ENCODE assay signal across 8 cellular contexts in the genomic region with DNA sequence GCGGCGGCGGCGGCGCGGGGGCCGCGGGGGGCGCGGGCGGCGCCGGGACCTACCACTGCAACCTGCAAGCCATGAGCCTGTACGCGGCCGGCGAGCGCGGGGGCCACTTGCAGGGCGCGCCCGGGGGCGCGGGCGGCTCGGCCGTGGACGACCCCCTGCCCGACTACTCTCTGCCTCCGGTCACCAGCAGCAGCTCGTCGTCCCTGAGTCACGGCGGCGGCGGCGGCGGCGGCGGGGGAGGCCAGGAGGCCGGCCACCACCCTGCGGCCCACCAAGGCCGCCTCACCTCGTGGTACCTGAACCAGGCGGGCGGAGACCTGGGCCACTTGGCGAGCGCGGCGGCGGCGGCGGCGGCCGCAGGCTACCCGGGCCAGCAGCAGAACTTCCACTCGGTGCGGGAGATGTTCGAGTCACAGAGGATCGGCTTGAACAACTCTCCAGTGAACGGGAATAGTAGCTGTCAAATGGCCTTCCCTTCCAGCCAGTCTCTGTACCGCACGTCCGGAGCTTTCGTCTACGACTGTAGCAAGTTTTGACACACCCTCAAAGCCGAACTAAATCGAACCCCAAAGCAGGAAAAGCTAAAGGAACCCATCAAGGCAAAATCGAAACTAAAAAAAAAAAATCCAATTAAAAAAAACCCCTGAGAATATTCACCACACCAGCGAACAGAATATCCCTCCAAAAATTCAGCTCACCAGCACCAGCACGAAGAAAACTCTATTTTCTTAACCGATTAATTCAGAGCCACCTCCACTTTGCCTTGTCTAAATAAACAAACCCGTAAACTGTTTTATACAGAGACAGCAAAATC.
DNase-seq lines count a peak whose midpoint lies in the region; ATAC-seq and TF ChIP-seq lines count a peak whose summit lies in the region.

No MANE protein-coding gene starts in this region.

- DNase-seq in ELR (ENCODE audit: low read depth), result peak; percentile 66
- DNase-seq in NB4 (ENCODE audit: low read depth), result peak; percentile 67
- peak; percentile 33 for DNase-seq in central memory CD4-positive, alpha-beta T cell
- DNase-seq in cerebellar cortex (ENCODE audit: low spot score), result no peak
- no peak for DNase-seq in NCI-H1694 treated with DMSO at 0.1 percent for 48 hours (lab: John Stamatoyannopoulos, UW)

- peaks cover 15 to 16% of the 10 kb centered on the region in 2 donors for H3K4me1 ChIP-seq in mucosa of rectum (ENCODE audit: control insufficient read depth in 2 of 2, insufficient read depth in 2 of 2, low read length in 2 of 2)

- peak overlapping the region in 1 of 2 donors; percentile 47 for H3K9ac ChIP-seq in mucosa of rectum (ENCODE audit: low read depth in 1 of 2, low read length in 2 of 2)

- peaks cover 47 to 71% of the 10 kb centered on the region in 2 donors for H3K27me3 ChIP-seq in mucosa of rectum (ENCODE audit: control insufficient read depth in 2 of 2, insufficient read depth in 2 of 2, low read length in 2 of 2)

- ATAC-seq in GM18868 (IDR thresholded peaks at IDR 0.05; ENCODE audit: unreplicated experiment), result no peak
- ATAC-seq in GM19023 (IDR thresholded peaks at IDR 0.05; ENCODE audit: unreplicated experiment), result no peak

- no peak for TF ChIP-seq CTCF in NB4 (IDR thresholded peaks at IDR 0.05; ENCODE audit: low read depth, low read length)

- H3K4me3 ChIP-seq in NB4 (ENCODE audit: low read depth, low read length) (peak overlapping the region; percentile 71), mucosa of rectum (ENCODE audit: low read length in 2 of 2) (peak overlapping the region; percentile 64 to 70)

- no peak overlapping the region for H3K27ac ChIP-seq in mucosa of rectum (ENCODE audit: low read depth in 2 of 2, low read length in 2 of 2)

- H3K36me3 ChIP-seq in mucosa of rectum (ENCODE audit: control insufficient read depth in 2 of 2, insufficient read depth in 2 of 2, low read length in 2 of 2), result no peaks in the 10 kb centered on the region

- H3K9me3 ChIP-seq in mucosa of rectum (ENCODE audit: control insufficient read depth in 2 of 2, low read length in 2 of 2), result no peaks in the 10 kb centered on the region

- TF ChIP-seq POLR2A in NB4 (IDR thresholded peaks at IDR 0.05; ENCODE audit: extremely low read depth, insufficient read length), result no peak

Comparison
In these comparisons a context has a peak if more than half of its experiments do, and no peak if none do; other contexts are left out.
1. DNase-seq: peak in ELR (single experiment), NB4 (single experiment) and central memory CD4-positive, alpha-beta T cell (single experiment); none in cerebellar cortex (single experiment) and NCI-H1694 treated with DMSO at 0.1 percent for 48 hours (single experiment).